Comparison of ENCODE assay signal across 8 cellular contexts in the genomic region with DNA sequence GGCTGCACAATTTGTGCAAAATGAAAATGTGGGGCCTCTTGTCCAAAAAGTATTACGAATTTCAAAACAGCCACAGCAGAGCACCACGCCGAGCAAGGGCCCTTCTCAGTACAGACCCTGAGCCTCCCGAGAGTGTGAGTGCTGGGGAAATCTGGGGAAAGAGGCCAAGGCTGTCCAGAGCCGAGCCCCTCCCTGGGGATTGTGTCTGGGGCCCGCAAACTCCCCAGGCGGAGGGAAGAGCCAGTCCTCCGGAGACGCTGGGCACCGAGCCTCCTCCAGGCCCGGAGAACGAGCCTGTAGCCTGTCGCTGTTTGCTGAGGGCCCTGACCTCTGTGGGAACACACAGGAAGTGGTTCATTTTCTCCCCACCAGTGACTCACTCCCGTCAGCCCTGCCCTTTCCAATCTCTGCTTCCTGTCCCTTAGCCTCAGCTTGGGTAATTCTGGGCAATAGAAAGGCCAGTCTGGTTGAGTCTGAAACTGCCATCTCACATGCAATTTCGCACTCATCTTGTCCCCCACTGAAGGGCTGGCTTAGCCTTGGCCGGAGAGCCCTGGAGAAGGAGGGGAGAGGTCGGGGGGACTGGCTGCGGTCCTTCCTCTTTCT. TPM values are rescaled to one million over a fixed set of nuclear protein-coding genes. Genes with fewer than 3 reads are reported as not detected.
DNase-seq lines count a peak whose midpoint lies in the region; ATAC-seq and TF ChIP-seq lines count a peak whose summit lies in the region.

No MANE protein-coding gene starts in this region.

- no peaks in the 10 kb centered on the region for H3K36me3 ChIP-seq in BJ (ENCODE audit: control insufficient read depth, insufficient read depth, low read length)
- H3K36me3 ChIP-seq in heart right ventricle = no peaks in the 10 kb centered on the region
- H3K36me3 ChIP-seq in sigmoid colon = no peaks in the 10 kb centered on the region

- no peaks in the 10 kb centered on the region for H3K27me3 Mint-ChIP-seq in activated naive CD4-positive, alpha-beta T cell treated with anti-CD3 and anti-CD28 coated beads, Interleukin-2, amount 50 U/mL, for 24 hours

- H3K9me3 Mint-ChIP-seq in activated naive CD4-positive, alpha-beta T cell treated with anti-CD3 and anti-CD28 coated beads, Interleukin-2, amount 50 U/mL, for 24 hours = no peaks in the 10 kb centered on the region

- CTCF ChIA-PET in BJ (lab: Yijun Ruan, JAX) = interaction anchor here (0.6 to 3.2 kb wide), 9 partner anchors 11 to 291 kb away, joined by 3 to 15 read pairs (median 4); no protein-coding TSS in a partner anchor

- H3K27ac ChIP-seq in heart right ventricle (peak overlapping the region; percentile 64 to 96 (median 88)), sigmoid colon (peak overlapping the region; percentile 74 to 80 (median 78))

- TF ChIP-seq POLR2A in GM19099 (IDR thresholded peaks at IDR 0.05; ENCODE audit: extremely low read depth, insufficient read length, low read depth) (peak; percentile 89), sigmoid colon (IDR thresholded peaks at IDR 0.05) (peak in 1 of 2 donors; percentile 10)

- H3K27ac Mint-ChIP-seq in activated naive CD4-positive, alpha-beta T cell treated with anti-CD3 and anti-CD28 coated beads, Interleukin-2, amount 50 U/mL, for 24 hours = peak overlapping the region; percentile 88

- DNase-seq in BJ (ENCODE audit: low read depth) (peak; percentile 66), SK-MEL-5 (ENCODE audit: low read depth, low spot score) (peak; percentile 81), heart right ventricle (peak; percentile 81 to 84), sigmoid colon (peak; percentile 94), superior temporal gyrus (ENCODE audit: extremely low spot score) (no peak)

- 35 to 42% methylated on average over 18 of the region's 18 CpGs for WGBS in heart right ventricle, 2 donors
- WGBS in sigmoid colon, 2 donors = 30 to 46% methylated on average over 18 of the region's 18 CpGs

- H3K36me3 Mint-ChIP-seq in activated naive CD4-positive, alpha-beta T cell treated with anti-CD3 and anti-CD28 coated beads, Interleukin-2, amount 50 U/mL, for 24 hours = peaks cover 4% of the 10 kb centered on the region

- peaks cover 0 to 31% (median 20%) of the 10 kb centered on the region in 9 donors for H3K4me1 ChIP-seq in heart right ventricle
- H3K4me1 ChIP-seq in sigmoid colon = peaks cover 0 to 20% (median 17%) of the 10 kb centered on the region in 4 donors

- TF ChIP-seq EP300 in sigmoid colon (IDR thresholded peaks at IDR 0.05) = no peak

- no peaks in the 10 kb centered on the region for H3K27me3 ChIP-seq in BJ (ENCODE audit: control insufficient read depth, insufficient read depth, low read length)
- H3K27me3 ChIP-seq in heart right ventricle = no peaks in the 10 kb centered on the region
- no peaks in the 10 kb centered on the region for H3K27me3 ChIP-seq in sigmoid colon

- H3K4me3 ChIP-seq in BJ (ENCODE audit: low read depth, low read length) (no peak overlapping the region), heart right ventricle (peak overlapping the region in 6 of 10 donors; percentile 16 to 29 (median 24)), sigmoid colon (peak overlapping the region in 1 of 4 donors; percentile 9)

- intact Hi-C loops in heart right ventricle (cut with DNase I) (loop anchor here in 3 of 10 donors (2.0 to 10.0 kb wide), 6 partner anchors 101 to 1035 kb away; partner anchors contain the start of gene SDK1 (in 1 of the 3)), sigmoid colon (cut with DNase I) (no loop called here)

- peaks cover 22% of the 10 kb centered on the region for H3K4me1 Mint-ChIP-seq in activated naive CD4-positive, alpha-beta T cell treated with anti-CD3 and anti-CD28 coated beads, Interleukin-2, amount 50 U/mL, for 24 hours

- H3K9me3 ChIP-seq in heart right ventricle = no peaks in the 10 kb centered on the region
- no peaks in the 10 kb centered on the region for H3K9me3 ChIP-seq in sigmoid colon

- ATAC-seq in HG03280 (IDR thresholded peaks at IDR 0.05; ENCODE audit: unreplicated experiment) = peak; percentile 89
- ATAC-seq in heart right ventricle = peak; percentile 93 to 97 (median 94)

- in situ Hi-C loops in SK-MEL-5 (cut with HindIII; ENCODE audit: low pct_unique_long_range_greater_than_20kb, low sequenced_read_pairs) = no loop called here

- TF ChIP-seq CTCF in BJ (IDR thresholded peaks at IDR 0.05; ENCODE audit: insufficient read depth, low read depth, low read length) (no peak), heart right ventricle (IDR thresholded peaks at IDR 0.05) (no peak), sigmoid colon (IDR thresholded peaks at IDR 0.05) (no peak)

- POLR2A ChIA-PET in BJ (lab: Charles Lee) = no interaction called here

- peak overlapping the region; percentile 62 for H3K4me3 Mint-ChIP-seq in activated naive CD4-positive, alpha-beta T cell treated with anti-CD3 and anti-CD28 coated beads, Interleukin-2, amount 50 U/mL, for 24 hours

RNA-seq across cellular contexts. Expression of gene GNA12, which starts 19.5 kb away (rescaled TPM):
- 73.0 and 95.3 TPM in 2 replicates for polyA plus RNA-seq in BJ (2011; rRNA removed)
- 60.4 and 66.8 TPM in 2 replicates for polyA minus RNA-seq in BJ (2011; rRNA and poly(A)+ RNA removed)
- total RNA-seq in SK-MEL-5 (2014; rRNA removed; shearing (Covaris generic)) = 10.1 and 10.2 TPM in 2 replicates
- polyA plus RNA-seq in SK-MEL-5 (2015; cell fraction: cytosol; rRNA removed) = 58.5 and 61.0 TPM in 2 replicates
- polyA plus RNA-seq in SK-MEL-5 (2015; cell fraction: nucleus; rRNA removed) = 11.1 and 27.7 TPM in 2 replicates
- total RNA-seq in heart right ventricle = 10 to 100 TPM; 25.0 to 46.4 (median 34.5) TPM
- 10 to 100 TPM in 1 of 2 donors, 1 to 10 TPM in 1; 6.4 to 19.4 TPM for polyA plus RNA-seq in heart right ventricle
- total RNA-seq in sigmoid colon = 10 to 100 TPM; 21.4 to 46.5 (median 24.6) TPM
- 10 to 100 TPM; 13.2 to 22.7 (median 18.6) TPM for polyA plus RNA-seq in sigmoid colon
